24 cellular contexts compared by ENCODE assay signal in genomic region chr1:87853576-87854351, GRCh38.
DNase-seq lines count a peak whose midpoint lies in the region; ATAC-seq and TF ChIP-seq lines count a peak whose summit lies in the region.
"Had no signal": no experiment of that assay in that cellular context is flagged by ENCODE, and none has a peak within 500 bp of the region (broad histone marks: within the 10 kb centered on the region; RNA-seq: fewer than 3 reads in every experiment).

No MANE protein-coding gene starts in this region.

- H3K4me2 ChIP-seq in skeletal muscle satellite cell (ENCODE audit: low read length): peak overlapping the region; percentile 23

- H3K36me3 Mint-ChIP-seq in MCF 10A (ENCODE audit: insufficient read depth, unreplicated experiment): no peaks in the 10 kb centered on the region
- H3K36me3 Mint-ChIP-seq in CD8-positive, alpha-beta T cell: no peaks in the 10 kb centered on the region
- H3K36me3 Mint-ChIP-seq: activated naive CD4-positive, alpha-beta T cell treated with anti-CD3 and anti-CD28 coated beads, Interleukin-2, amount 10 ng/mL, durations not matched to agents 7 days and 5 days had no signal

- no peaks in the 10 kb centered on the region for H3K27me3 Mint-ChIP-seq in MCF 10A (ENCODE audit: insufficient read depth, unreplicated experiment)
- no peaks in the 10 kb centered on the region for H3K27me3 Mint-ChIP-seq in CD8-positive, alpha-beta T cell (ENCODE audit: low read depth)
- H3K27me3 Mint-ChIP-seq: activated naive CD4-positive, alpha-beta T cell treated with anti-CD3 and anti-CD28 coated beads, Interleukin-2, amount 10 ng/mL, durations not matched to agents 7 days and 5 days had no signal

- TF ChIP-seq CTCF in MCF 10A (IDR thresholded peaks at IDR 0.05; ENCODE audit: unreplicated experiment) (no peak), breast epithelium (IDR thresholded peaks at IDR 0.05) (no peak), thyroid gland (IDR thresholded peaks at IDR 0.05) (no peak)
- TF ChIP-seq CTCF in CD8-positive, alpha-beta T cell (IDR thresholded peaks at IDR 0.05): no peak

- no peaks in the 10 kb centered on the region for H3K36me3 ChIP-seq in breast epithelium
- H3K36me3 ChIP-seq in skeletal muscle satellite cell (ENCODE audit: insufficient read depth, low read length): no peaks in the 10 kb centered on the region
- no peaks in the 10 kb centered on the region for H3K36me3 ChIP-seq in CD8-positive, alpha-beta T cell (ENCODE audit: insufficient read depth, low read length)
- no peaks in the 10 kb centered on the region for H3K36me3 ChIP-seq in thyroid gland
- H3K36me3 ChIP-seq: ascending aorta, Peyer's patch, uterus had no signal

- H3K27me3 ChIP-seq in breast epithelium (no peaks in the 10 kb centered on the region), skeletal muscle satellite cell (ENCODE audit: control insufficient read depth, insufficient read depth, low read length) (no peaks in the 10 kb centered on the region), thyroid gland (no peaks in the 10 kb centered on the region)
- H3K27me3 ChIP-seq in CD8-positive, alpha-beta T cell (ENCODE audit: insufficient read depth, low read length): no peaks in the 10 kb centered on the region
- H3K27me3 ChIP-seq: ascending aorta, Peyer's patch, uterus had no signal

- H3K9me3 Mint-ChIP-seq in MCF 10A (ENCODE audit: unreplicated experiment): no peaks in the 10 kb centered on the region
- no peaks in the 10 kb centered on the region for H3K9me3 Mint-ChIP-seq in CD8-positive, alpha-beta T cell
- H3K9me3 Mint-ChIP-seq: activated naive CD4-positive, alpha-beta T cell treated with anti-CD3 and anti-CD28 coated beads, Interleukin-2, amount 10 ng/mL, durations not matched to agents 7 days and 5 days; activated T-cell treated with anti-CD3 and anti-CD28 coated beads, Interleukin-2, amount 50 U/mL, for 72 hours; effector memory CD8-positive, alpha-beta T cell had no signal

- H3K27ac ChIP-seq in breast epithelium (no peak overlapping the region), thyroid gland (no peak overlapping the region)
- H3K27ac ChIP-seq in CD8-positive, alpha-beta T cell (ENCODE audit: low read depth, low read length): no peak overlapping the region
- H3K27ac ChIP-seq: ascending aorta, Peyer's patch, uterus had no signal

- POLR2A ChIA-PET in MCF 10A (lab: Yijun Ruan, JAX): interaction anchor here (0.5 to 3.4 kb wide), 12 partner anchors 11 to 523 kb away, joined by 3 to 21 read pairs (median 3); no protein-coding TSS in a partner anchor
- POLR2A ChIA-PET in CD8-positive, alpha-beta T cell (lab: Charles Lee): no interaction called here

- H3K4me1 Mint-ChIP-seq in MCF 10A (ENCODE audit: insufficient read depth, unreplicated experiment): peaks cover 10% of the 10 kb centered on the region
- no peaks in the 10 kb centered on the region for H3K4me1 Mint-ChIP-seq in CD8-positive, alpha-beta T cell (ENCODE audit: low read depth)
- H3K4me1 Mint-ChIP-seq: activated CD4-positive, alpha-beta T cell treated with anti-CD3 and anti-CD28 coated beads for 36 hours; activated naive CD4-positive, alpha-beta T cell treated with anti-CD3 and anti-CD28 coated beads, Interleukin-2, amount 10 ng/mL, durations not matched to agents 7 days and 5 days had no signal

- BruUV-seq in MCF 10A (replicated peaks; lab: Mats Ljungman, UMichigan): no TSS peak

- H3K27ac Mint-ChIP-seq in MCF 10A (ENCODE audit: low read depth, unreplicated experiment): peak overlapping the region; percentile 81
- no peak overlapping the region for H3K27ac Mint-ChIP-seq in CD8-positive, alpha-beta T cell
- H3K27ac Mint-ChIP-seq: activated CD4-positive, alpha-beta T cell treated with anti-CD3 and anti-CD28 coated beads for 36 hours; activated naive CD4-positive, alpha-beta T cell treated with anti-CD3 and anti-CD28 coated beads, Interleukin-2, amount 10 ng/mL, durations not matched to agents 7 days and 5 days; activated T-cell treated with anti-CD3 and anti-CD28 coated beads, Interleukin-2, amount 50 U/mL, for 72 hours; effector memory CD8-positive, alpha-beta T cell had no signal

- CTCF ChIA-PET in MCF 10A (lab: Yijun Ruan, JAX): interaction anchor here (0.8 to 1.5 kb wide), 5 partner anchors 52 to 560 kb away, joined by 3 to 5 read pairs (median 3); no protein-coding TSS in a partner anchor
- CTCF ChIA-PET in CD8-positive, alpha-beta T cell (lab: Charles Lee): no interaction called here

- H3K9me3 ChIP-seq in breast epithelium (no peaks in the 10 kb centered on the region), skeletal muscle satellite cell (replicated peaks; ENCODE audit: low read length) (no peaks in the 10 kb centered on the region), thyroid gland (no peaks in the 10 kb centered on the region)
- no peaks in the 10 kb centered on the region for H3K9me3 ChIP-seq in CD8-positive, alpha-beta T cell (ENCODE audit: low read length)
- H3K9me3 ChIP-seq: ascending aorta, Peyer's patch, uterus had no signal

- DNase-seq in MCF 10A (ENCODE audit: unreplicated experiment): peak; percentile 63
- no peak for DNase-seq in breast epithelium (ENCODE audit: low spot score in 2 of 2)
- peak; percentile 9 for DNase-seq in SK-MEL-5 (ENCODE audit: low read depth, low spot score)
- DNase-seq in fibroblast of gingiva (ENCODE audit: low read depth): peak; percentile 4
- no peak for DNase-seq in CD8-positive, alpha-beta T cell
- DNase-seq in thyroid gland: no peak
- DNase-seq: activated CD4-positive, alpha-beta T cell treated with anti-CD3 and anti-CD28 coated beads for 36 hours; activated naive CD4-positive, alpha-beta T cell treated with anti-CD3 and anti-CD28 coated beads, Interleukin-2, amount 10 ng/mL, durations not matched to agents 7 days and 5 days; activated T-cell treated with anti-CD3 and anti-CD28 coated beads, Interleukin-2, amount 50 U/mL, for 72 hours; C1 segment of cervical spinal cord; DMS 273 treated with DMSO at 0.1 percent for 48 hours; effector memory CD8-positive, alpha-beta T cell; GDM1; hippocampal formation; mammary epithelial cell; NCI-H1092; NCI-H2081 treated with DMSO at 0.1 percent for 48 hours; NCI-H446 treated with DMSO at 0.1 percent for 48 hours; Peyer's patch; T1000; uterus had no signal

- 67 to 70% methylated on average over 5 of the region's 5 CpGs for WGBS in thyroid gland, 2 donors

- no peak for ATAC-seq in HG02623 (IDR thresholded peaks at IDR 0.05; ENCODE audit: unreplicated experiment)
- no peak for ATAC-seq in CD8-positive, alpha-beta T cell
- ATAC-seq: activated CD4-positive, alpha-beta T cell treated with anti-CD3 and anti-CD28 coated beads for 36 hours; activated T-cell treated with anti-CD3 and anti-CD28 coated beads, Interleukin-2, amount 50 U/mL, for 72 hours; effector memory CD8-positive, alpha-beta T cell had no signal

- in situ Hi-C loops in SK-MEL-5 (cut with HindIII; ENCODE audit: low pct_unique_long_range_greater_than_20kb, low sequenced_read_pairs): no loop called here

- H3K9ac ChIP-seq in skeletal muscle satellite cell (ENCODE audit: low read depth, low read length): no peak overlapping the region

- no peak overlapping the region for H3K4me3 ChIP-seq in breast epithelium
- no peak overlapping the region for H3K4me3 ChIP-seq in skeletal muscle satellite cell (ENCODE audit: low read length)
- H3K4me3 ChIP-seq in CD8-positive, alpha-beta T cell (ENCODE audit: low read depth, low read length): no peak overlapping the region
- H3K4me3 ChIP-seq in thyroid gland (replicated peaks in 1 of 3): no peak overlapping the region
- H3K4me3 ChIP-seq: ascending aorta, Peyer's patch, uterus had no signal

- H3K4me1 ChIP-seq in breast epithelium (no peaks in the 10 kb centered on the region), skeletal muscle satellite cell (ENCODE audit: control insufficient read depth, insufficient read depth, low read length) (peaks cover 15% of the 10 kb centered on the region), thyroid gland (no peaks in the 10 kb centered on the region)
- no peaks in the 10 kb centered on the region for H3K4me1 ChIP-seq in CD8-positive, alpha-beta T cell (ENCODE audit: insufficient read depth, low read length)
- H3K4me1 ChIP-seq: ascending aorta, Peyer's patch, uterus had no signal

- peak overlapping the region; percentile 7 for H3K4me3 Mint-ChIP-seq in MCF 10A (ENCODE audit: unreplicated experiment)
- H3K4me3 Mint-ChIP-seq in CD8-positive, alpha-beta T cell: no peak overlapping the region
- H3K4me3 Mint-ChIP-seq: activated CD4-positive, alpha-beta T cell treated with anti-CD3 and anti-CD28 coated beads for 36 hours; activated naive CD4-positive, alpha-beta T cell treated with anti-CD3 and anti-CD28 coated beads, Interleukin-2, amount 10 ng/mL, durations not matched to agents 7 days and 5 days; activated T-cell treated with anti-CD3 and anti-CD28 coated beads, Interleukin-2, amount 50 U/mL, for 72 hours; effector memory CD8-positive, alpha-beta T cell had no signal

- TF ChIP-seq POLR2A in breast epithelium (IDR thresholded peaks at IDR 0.05): no peak
- TF ChIP-seq POLR2A in thyroid gland (IDR thresholded peaks at IDR 0.05): no peak

- intact Hi-C loops in MCF 10A (cut with micrococcal nuclease): no loop called here
- intact Hi-C loops in breast epithelium (cut with DNase I; ENCODE audit: low total_unique reads): no loop called here
- intact Hi-C loops in CD8-positive, alpha-beta T cell (cut with DNase I, micrococcal nuclease): no loop called here
- intact Hi-C loops in thyroid gland (cut with DNase I): no loop called here

Comparison
In these comparisons a context has a peak if more than half of its experiments do, and no peak if none do; other contexts are left out.
1. DNase-seq: peak in MCF 10A (single experiment), SK-MEL-5 (single experiment) and fibroblast of gingiva (single experiment); none in breast epithelium (0 of 2), CD8-positive, alpha-beta T cell (0 of 7) and thyroid gland (0 of 2).